Comparison of ENCODE assay signal across 18 cellular contexts in genomic region chr2:194602750-194603149, GRCh38.
"Had no signal": no experiment of that assay in that cellular context is flagged by ENCODE, and none has a peak within 500 bp of the region (broad histone marks: within the 10 kb centered on the region; RNA-seq: fewer than 3 reads in every experiment).

No MANE protein-coding gene starts in this region.

- ATAC-seq: activated CD8-positive, alpha-beta T cell treated with anti-CD3 and anti-CD28 coated beads, Interleukin-2, amount 10 ng/mL, durations not matched to agents 7 days and 5 days; activated T-cell treated with anti-CD3 and anti-CD28 coated beads, Interleukin-2, amount 50 U/mL, for 72 hours; left ventricle myocardium superior; natural killer cell treated with Interleukin-12 subunit alpha and Interleukin-12 subunit beta and Interleukin-15 and Interleukin-18, amount 100 ng/mL, for 72 hours; stimulated activated naive B cell treated with anti-CD40 and anti-IgM and Interleukin-4, amounts not matched to agents 10 μg/mL and 1 μg/mL and 100 μg/mL, for 72 hours; WTC11 had no signal

- H3K9me3 ChIP-seq: colonic mucosa, uterus had no signal

- H3K4me3 ChIP-seq: colonic mucosa, esophagus squamous epithelium, tibial nerve, uterus had no signal

- H3K27ac ChIP-seq: colonic mucosa, esophagus squamous epithelium, tibial nerve, uterus had no signal

- DNase-seq: activated CD4-positive, alpha-beta T cell treated with anti-CD3 and anti-CD28 coated beads for 4 hours; activated CD8-positive, alpha-beta memory T cell treated with anti-CD3 and anti-CD28 coated beads, Interleukin-2, amount 50 U/mL, for 4 hours; activated CD8-positive, alpha-beta T cell treated with anti-CD3 and anti-CD28 coated beads, Interleukin-2, amount 10 ng/mL, durations not matched to agents 7 days and 5 days; activated naive CD8-positive, alpha-beta T cell treated with anti-CD3 and anti-CD28 coated beads for 36 hours; activated T-cell treated with anti-CD3 and anti-CD28 coated beads, Interleukin-2, amount 50 U/mL, for 72 hours; amygdala; central memory CD4-positive, alpha-beta T cell; colonic mucosa; esophagus squamous epithelium; hippocampal formation; kidney; left ventricle myocardium superior; stimulated activated CD4-positive, alpha-beta T cell treated with anti-CD3 and anti-CD28 coated beads, Interleukin-4, amount 100 ng/mL, for 1 hour; stimulated activated naive B cell treated with anti-CD40 and anti-IgM and Interleukin-4, amounts not matched to agents 10 μg/mL and 1 μg/mL and 100 μg/mL, for 72 hours; uterus had no signal

- H3K36me3 ChIP-seq: colonic mucosa, esophagus squamous epithelium, tibial nerve, uterus had no signal

- H3K4me1 ChIP-seq: colonic mucosa, esophagus squamous epithelium, tibial nerve, uterus had no signal

- H3K27me3 ChIP-seq: colonic mucosa, esophagus squamous epithelium, tibial nerve, uterus had no signal
